ENCODE assay signal across 16 cellular contexts in the genomic region with DNA sequence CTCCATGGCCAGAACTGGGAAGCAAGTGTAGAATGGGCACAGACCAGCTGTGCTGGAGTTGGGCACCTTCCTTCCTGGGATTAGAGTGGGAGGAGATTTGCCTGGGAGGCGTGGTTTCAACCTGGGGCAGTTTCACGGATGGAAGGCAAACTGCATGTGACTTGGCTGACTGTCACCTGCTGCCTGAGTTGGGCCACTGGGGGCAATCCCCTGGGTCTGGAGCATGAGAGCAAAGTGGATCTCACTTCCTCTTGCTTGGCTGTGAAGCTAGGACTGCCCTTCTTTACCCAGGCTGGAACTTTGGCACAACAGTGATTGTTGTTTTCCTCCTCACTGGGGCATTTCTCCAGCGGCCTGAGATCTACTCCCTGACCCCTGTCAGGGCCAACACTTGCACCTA.
DNase-seq lines count a peak whose midpoint lies in the region; ATAC-seq and TF ChIP-seq lines count a peak whose summit lies in the region.
"Had no signal": no experiment of that assay in that cellular context is flagged by ENCODE, and none has a peak within 500 bp of the region (broad histone marks: within the 10 kb centered on the region; RNA-seq: fewer than 3 reads in every experiment).

No MANE protein-coding gene starts in this region.

- no peaks in the 10 kb centered on the region for H3K36me3 ChIP-seq in mesendoderm (ENCODE audit: control insufficient read depth, insufficient read depth, low read length)

- H2BK15ac ChIP-seq in mesendoderm (replicated peaks; ENCODE audit: low read depth) = no peak overlapping the region

- no peak overlapping the region for H3K23ac ChIP-seq in mesendoderm (ENCODE audit: low read length)

- H3K27me3 ChIP-seq in mesendoderm (ENCODE audit: insufficient read depth, low read length, poor library complexity) = no peaks in the 10 kb centered on the region

- no peaks in the 10 kb centered on the region for H3K79me2 ChIP-seq in mesendoderm (ENCODE audit: control insufficient read depth, insufficient read depth, low read length)

- H3K18ac ChIP-seq in mesendoderm (ENCODE audit: low read length) = no peak overlapping the region

- no peak overlapping the region for H4K8ac ChIP-seq in mesendoderm (ENCODE audit: low read depth, low read length)

- H2BK120ac ChIP-seq in mesendoderm (ENCODE audit: low read depth, low read length) = no peak overlapping the region

- H3K4ac ChIP-seq in mesendoderm (ENCODE audit: low read depth, low read length) = no peak overlapping the region

- ATAC-seq in GM18505 (IDR thresholded peaks at IDR 0.05; ENCODE audit: unreplicated experiment) (peak; percentile 66), GM19463 (IDR thresholded peaks at IDR 0.05; ENCODE audit: unreplicated experiment) (peak; percentile 74), HG03432 (IDR thresholded peaks at IDR 0.05; ENCODE audit: unreplicated experiment) (peak; percentile 83), GM18909 (IDR thresholded peaks at IDR 0.05; ENCODE audit: poor library complexity, unreplicated experiment) (no peak)

- H3K4me1 ChIP-seq in mesendoderm (ENCODE audit: control insufficient read depth, low read depth, low read length) = no peaks in the 10 kb centered on the region

- peak; percentile 10 for DNase-seq in mesendoderm
- no peak for DNase-seq in NCI-H526 treated with DMSO at 0.1 percent for 48 hours (lab: John Stamatoyannopoulos, UW)
- no peak for DNase-seq in activated naive CD4-positive, alpha-beta T cell treated with Interleukin-2 at 50 U/mL for 16 hours
- DNase-seq in COLO829 (ENCODE audit: low spot score) = no peak
- DNase-seq: DMS53, NCI-H1105 treated with DMSO at 0.1 percent for 48 hours, NCI-H1694 treated with DMSO at 0.1 percent for 48 hours, NCI-H2107, NCI-H345, NCI-H69, OCI-M1, SHP77 treated with DMSO at 0.1 percent for 48 hours had no signal

- no peak overlapping the region for H3K9ac ChIP-seq in mesendoderm (ENCODE audit: low read length)

- H3K56ac ChIP-seq in mesendoderm (ENCODE audit: low read length) = no peak overlapping the region

- no peak overlapping the region for H4K5ac ChIP-seq in mesendoderm (ENCODE audit: low read length)

- no peak overlapping the region for H2BK5ac ChIP-seq in mesendoderm (ENCODE audit: low read length)

- TF ChIP-seq POLR2A in GM18505 (IDR thresholded peaks at IDR 0.05; ENCODE audit: borderline replicate concordance, extremely low read depth, insufficient read depth, insufficient read length) = no peak

- no peak overlapping the region for H3K4me3 ChIP-seq in mesendoderm (ENCODE audit: low read length)

- no peak overlapping the region for H3K27ac ChIP-seq in mesendoderm (ENCODE audit: low read depth, low read length)

- no peak overlapping the region for H2AK5ac ChIP-seq in mesendoderm (ENCODE audit: low read length)

- no CpG with 5 or more reads among the region's 3 CpGs for WGBS in mesendoderm (ENCODE audit: extremely low coverage, insufficient coverage, low lambda C conversion rate)

- H3K79me1 ChIP-seq in mesendoderm (ENCODE audit: low read length) = no peaks in the 10 kb centered on the region

- H3K4me2 ChIP-seq in mesendoderm (ENCODE audit: low read length) = no peak overlapping the region
